In genomic region chr1:223828162-223828848, GRCh38 we compare ENCODE assay signal across 18 cellular contexts.
"Had no signal": no experiment of that assay in that cellular context is flagged by ENCODE, and none has a peak within 500 bp of the region (broad histone marks: within the 10 kb centered on the region; RNA-seq: fewer than 3 reads in every experiment).

No MANE protein-coding gene starts in this region.

- ATAC-seq: gastrocnemius medialis, heart right ventricle, left lung, lower lobe of right lung, sciatic nerve had no signal

- H3K27ac Mint-ChIP-seq: immature natural killer cell, nephron had no signal

- FAIRE-seq: keratinocyte, urothelium cell line had no signal

- DNase-seq: effector memory CD4-positive, alpha-beta T cell; gastrocnemius medialis; heart right ventricle; immature natural killer cell; left lung; lower lobe of right lung; mesenchymal stem cell; naive B cell; spleen; stimulated activated CD4-positive, alpha-beta T cell treated with anti-CD3 and anti-CD28 coated beads, Interleukin-15, amount 100 ng/mL, for 24 hours; stimulated activated CD4-positive, alpha-beta T cell treated with anti-CD3 and anti-CD28 coated beads, Interleukin-1b, Interleukin-23, amount 100 ng/mL, for 48 hours; stimulated activated CD4-positive, alpha-beta T cell treated with anti-CD3 and anti-CD28 coated beads, Interleukin-4, amount 100 ng/mL, for 24 hours; stimulated activated naive CD4-positive, alpha-beta T cell treated with Interleukin-2 at 50 U/mL for 16 hours; trophoblast cell had no signal

- H3K4me3 Mint-ChIP-seq: immature natural killer cell, naive B cell, nephron had no signal

- H3K36me3 Mint-ChIP-seq: immature natural killer cell had no signal

- H3K27me3 Mint-ChIP-seq: naive B cell had no signal

- H3K9me3 Mint-ChIP-seq: immature natural killer cell, naive B cell, nephron had no signal
